ENCODE assay signal across 8 cellular contexts in the genomic region with DNA sequence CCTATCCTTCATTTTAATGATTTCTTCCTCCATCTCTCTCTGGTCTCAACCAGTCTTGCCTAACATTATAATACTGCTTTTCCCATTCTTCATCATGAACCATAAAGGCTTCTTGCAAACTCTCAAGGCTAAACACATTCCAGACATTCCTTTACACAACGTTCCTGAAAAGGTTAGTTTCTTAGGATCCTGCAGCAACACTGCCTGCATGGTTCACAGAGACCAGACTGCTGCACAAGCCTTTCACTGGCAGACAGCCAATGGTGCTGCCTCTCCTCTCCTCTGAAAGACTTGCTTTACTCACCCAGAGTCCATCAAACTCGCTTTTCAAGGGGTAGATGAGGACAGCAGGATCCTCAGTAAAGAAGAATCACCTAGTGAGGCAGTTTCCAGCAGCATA.
A peak's percentile ranks its signal among the peaks of the same experiment; 100 is the strongest.
DNase-seq lines count a peak whose midpoint lies in the region; ATAC-seq, FAIRE-seq and TF ChIP-seq lines count a peak whose summit lies in the region.
"Not testable (repeated sequence)": the region's sequence is repeated elsewhere in the genome, so short reads cannot be mapped to it uniquely, and the experiment has no call there.

No MANE protein-coding gene starts in this region.

- H4K20me1 ChIP-seq in H1 (replicated peaks in 1 of 2; ENCODE audit: control insufficient read depth in 1 of 2, insufficient read depth in 2 of 2, low read length in 2 of 2), result not testable (repeated sequence)

- H3K14ac ChIP-seq in H1 (ENCODE audit: insufficient read length), result not testable (repeated sequence)

- H3K4me1 ChIP-seq in H1 (replicated peaks in 1 of 4; ENCODE audit: control insufficient read depth in 3 of 4, insufficient read depth in 4 of 4, low read length in 3 of 4); heart right ventricle; mesendoderm (ENCODE audit: control insufficient read depth, low read depth, low read length); testis: not testable (repeated sequence)

- not testable (repeated sequence) for H3K36me3 ChIP-seq in H1 (ENCODE audit: control insufficient read depth in 2 of 4, insufficient read depth in 4 of 4, low read length in 3 of 4); heart right ventricle; mesendoderm (ENCODE audit: control insufficient read depth, insufficient read depth, low read length); testis (ENCODE audit: low read depth, missing control alignments)

- not testable (repeated sequence) for H3K9ac ChIP-seq in H1 (replicated peaks in 1 of 4; ENCODE audit: extremely low read depth in 1 of 4, low read depth in 3 of 4, low read length in 3 of 4); mesendoderm (ENCODE audit: low read length)

- H3K4me1 Mint-ChIP-seq in WTC11, result not testable (repeated sequence)

- WGBS in H1 (ENCODE audit: extremely low coverage in 1 of 2, insufficient coverage in 1 of 2, insufficient read length in 1 of 2, insufficient replicate concordance in 2 of 2, low coverage in 1 of 2, low lambda C conversion rate in 2 of 2, missing lambda C conversion rate in 1 of 2), 2 experiments, result 8% methylated on average over 2 of the region's 2 CpGs; no CpG with 5 or more reads in 1 of the 2 experiments
- 0 to 7% methylated on average over 2 of the region's 2 CpGs for WGBS in heart right ventricle, 2 donors
- WGBS in mesendoderm (ENCODE audit: extremely low coverage, insufficient coverage, low lambda C conversion rate), result no CpG with 5 or more reads among the region's 2 CpGs
- WGBS in testis, 2 donors, result 8 to 18% methylated on average over 2 of the region's 2 CpGs

- TF ChIP-seq RAD21 in H1 (IDR thresholded peaks at IDR 0.05 in 1 of 2, conservative IDR thresholded peaks at IDR 0.05 in 1 of 2; ENCODE audit: low read depth in 2 of 2, low read length in 2 of 2), result not testable (repeated sequence)

- ATAC-seq in WTC11 (peak; percentile 92), heart right ventricle (peak in 1 of 8 donors; percentile 43)

- H4K91ac ChIP-seq in H1 (replicated peaks; ENCODE audit: insufficient read length, low read length), result not testable (repeated sequence)

- H3K4me2 ChIP-seq in H1 (ENCODE audit: insufficient read depth in 1 of 2, low read depth in 2 of 2, low read length in 2 of 2); mesendoderm (ENCODE audit: low read length): not testable (repeated sequence)

- TF ChIP-seq POLR2A in H1 (IDR thresholded peaks at IDR 0.05; ENCODE audit: control extremely low read depth in 1 of 2, low read depth in 2 of 2, low read length in 2 of 2); testis (IDR thresholded peaks at IDR 0.05): not testable (repeated sequence)

- H4K5ac ChIP-seq in H1 (ENCODE audit: insufficient read length, low read depth, low read length); mesendoderm (ENCODE audit: low read length): not testable (repeated sequence)

- not testable (repeated sequence) for H3K4ac ChIP-seq in H1 (replicated peaks; ENCODE audit: insufficient read length, low read depth, low read length); mesendoderm (ENCODE audit: low read depth, low read length)

- not testable (repeated sequence) for H3K56ac ChIP-seq in H1 (replicated peaks; ENCODE audit: insufficient read length, low read depth, low read length); mesendoderm (ENCODE audit: low read length)

- H3K9me3 Mint-ChIP-seq in WTC11, result not testable (repeated sequence)

- not testable (repeated sequence) for H3K23me2 ChIP-seq in H1 (ENCODE audit: low read depth, low read length)

- not testable (repeated sequence) for H4K8ac ChIP-seq in H1 (ENCODE audit: extremely low read depth, insufficient read depth, low read length); mesendoderm (ENCODE audit: low read depth, low read length)

- H3K4me3 ChIP-seq in H1 (ENCODE audit: extremely low read depth in 1 of 4, insufficient read depth in 2 of 4, low read depth in 3 of 4, low read length in 4 of 4); heart right ventricle; mesendoderm (ENCODE audit: low read length); testis: not testable (repeated sequence)

- H2BK120ac ChIP-seq in H1 (replicated peaks; ENCODE audit: low read depth, low read length); mesendoderm (ENCODE audit: low read depth, low read length): not testable (repeated sequence)

- H2BK20ac ChIP-seq in H1 (ENCODE audit: low read length), result not testable (repeated sequence)

- TF ChIP-seq EP300 in H1 (IDR thresholded peaks at IDR 0.05; ENCODE audit: borderline replicate concordance in 1 of 2, low read depth in 2 of 2, low read length in 2 of 2), result not testable (repeated sequence)

- POLR2A ChIA-PET in WTC11 (lab: Charles Lee); H1 (lab: Charles Lee; ENCODE audit: partially characterized antibody): not testable (repeated sequence)

- not testable (repeated sequence) for H2BK15ac ChIP-seq in H1 (ENCODE audit: low read length); mesendoderm (replicated peaks; ENCODE audit: low read depth)

- H3K79me1 ChIP-seq in H1 (ENCODE audit: low read depth, low read length); mesendoderm (ENCODE audit: low read length): not testable (repeated sequence)

- DNase-seq in Caki2 (ENCODE audit: low read depth) (peak; percentile 67), HCEC 1CT (peak; percentile 30), NCI-H69 (lab: John Stamatoyannopoulos, UW) (peak; percentile 11), H1 (ENCODE audit: low read depth in 1 of 2, low spot score in 2 of 2) (peak in 1 of 2 experiments; percentile 48), heart right ventricle (peak; percentile 10 to 18), mesendoderm (peak; percentile 13), testis (peak; percentile 73)
- DNase-seq in WTC11 (ENCODE audit: low spot score), result not testable (repeated sequence)

- not testable (repeated sequence) for H3K27ac ChIP-seq in H1 (ENCODE audit: low read depth, low read length); heart right ventricle; mesendoderm (ENCODE audit: low read depth, low read length); testis

- H3K18ac ChIP-seq in H1 (ENCODE audit: extremely low read depth, low read length); mesendoderm (ENCODE audit: low read length): not testable (repeated sequence)

- not testable (repeated sequence) for H2BK5ac ChIP-seq in H1 (ENCODE audit: low read depth, low read length); mesendoderm (ENCODE audit: low read length)

- H2BK12ac ChIP-seq in H1 (ENCODE audit: low read depth, low read length), result not testable (repeated sequence)

- H3K23ac ChIP-seq in H1 (ENCODE audit: insufficient read length); mesendoderm (ENCODE audit: low read length): not testable (repeated sequence)

- not testable (repeated sequence) for H3K79me2 ChIP-seq in H1 (ENCODE audit: control insufficient read depth in 1 of 2, insufficient read depth in 2 of 2, low read length in 2 of 2); mesendoderm (ENCODE audit: control insufficient read depth, insufficient read depth, low read length)

- CTCF ChIA-PET in WTC11 (lab: Charles Lee); H1 (lab: Charles Lee; ENCODE audit: partially characterized antibody): not testable (repeated sequence)

- not testable (repeated sequence) for H3K27me3 Mint-ChIP-seq in WTC11 (ENCODE audit: low read depth)

- H2AFZ ChIP-seq in H1 (ENCODE audit: low read length), result peak overlapping the region; percentile 88; the same call in 1 of the 2 replicates

- not testable (repeated sequence) for FAIRE-seq in H1 (lab: Jason Lieb, UNC)

- H2AK5ac ChIP-seq in H1 (ENCODE audit: low read depth, low read length); mesendoderm (ENCODE audit: low read length): not testable (repeated sequence)

- intact Hi-C loops in heart right ventricle (cut with DNase I); testis (cut with DNase I; ENCODE audit: low total_unique reads): not testable (repeated sequence)

- peak overlapping the region; percentile 64; the same call in 1 of the 2 replicates for H3K27ac Mint-ChIP-seq in WTC11

- in situ Hi-C loops in Caki2 (cut with HindIII; ENCODE audit: low pct_unique_long_range_greater_than_20kb, low sequenced_read_pairs), result not testable (repeated sequence)

- TF ChIP-seq CTCF in WTC11 (IDR thresholded peaks at IDR 0.05); H1 (IDR thresholded peaks at IDR 0.05; ENCODE audit: control extremely low read depth in 1 of 3, insufficient read depth in 1 of 3, low read depth in 1 of 3, low read length in 3 of 3); heart right ventricle (IDR thresholded peaks at IDR 0.05); testis (IDR thresholded peaks at IDR 0.05): not testable (repeated sequence)

- H3K4me3 Mint-ChIP-seq in WTC11, result not testable (repeated sequence)

- not testable (repeated sequence) for H3K27me3 ChIP-seq in H1 (replicated peaks in 1 of 4; ENCODE audit: control insufficient read depth in 3 of 4, extremely low read depth in 1 of 4, insufficient read depth in 3 of 4, low read length in 3 of 4); heart right ventricle; mesendoderm (ENCODE audit: insufficient read depth, low read length, poor library complexity); testis

- H3K9me3 ChIP-seq in H1 (ENCODE audit: insufficient read depth in 2 of 2, low read depth in 1 of 2, low read length in 1 of 2); heart right ventricle; testis: not testable (repeated sequence)

- H3K36me3 Mint-ChIP-seq in WTC11, result not testable (repeated sequence)
